ENCODE assay signal across 8 cellular contexts in genomic region chr17:9644910-9645751, GRCh38. TPM values are rescaled to one million over a fixed set of nuclear protein-coding genes. Genes with fewer than 3 reads are reported as not detected.
DNase-seq lines count a peak whose midpoint lies in the region; TF ChIP-seq lines count a peak whose summit lies in the region.

Gene USP43 (plus strand): TSS chr17:9645517. CDS start chr17:9645633, 116 bp downstream.

- H3K9me3 ChIP-seq in DOHH2 (ENCODE audit: control insufficient read depth, insufficient read depth, low read length) (no peaks in the 10 kb centered on the region), endocrine pancreas (ENCODE audit: control insufficient read depth, low read length) (no peaks in the 10 kb centered on the region), muscle layer of colon (ENCODE audit: low read length) (no peaks in the 10 kb centered on the region)

- H3K4me1 Mint-ChIP-seq in T-helper 2 cell treated with Interferon-gamma antibody and Interleukin-4, amounts not matched to agents 5 μg/mL and 100 μg/mL, for 36 hours (ENCODE audit: low read depth): peaks cover 9% of the 10 kb centered on the region

- H3K9ac ChIP-seq in endocrine pancreas (ENCODE audit: control insufficient read depth, insufficient read depth, low read length) (peak within 1 kb of the TSS; percentile 96), muscle layer of colon (ENCODE audit: low read length) (no peak within 1 kb of the TSS)

- no peak within 1 kb of the TSS for H3K27ac Mint-ChIP-seq in T-helper 2 cell treated with Interferon-gamma antibody and Interleukin-4, amounts not matched to agents 5 μg/mL and 100 μg/mL, for 36 hours

- H3K79me2 ChIP-seq in DOHH2 (ENCODE audit: control insufficient read depth, low read length): no peaks in the 10 kb centered on the region

- H3K4me1 ChIP-seq in DOHH2 (ENCODE audit: control insufficient read depth, low read length) (peaks cover 11% of the 10 kb centered on the region), endocrine pancreas (ENCODE audit: control insufficient read depth, insufficient read depth, low read length) (peaks cover 7% of the 10 kb centered on the region), muscle layer of colon (ENCODE audit: insufficient read depth, low read length) (peaks cover 7% of the 10 kb centered on the region)

- H3F3A ChIP-seq in DOHH2 (ENCODE audit: control insufficient read depth, insufficient read depth): no peaks in the 10 kb centered on the region

- peaks cover 44% of the 10 kb centered on the region for H3K27me3 Mint-ChIP-seq in T-helper 2 cell treated with Interferon-gamma antibody and Interleukin-4, amounts not matched to agents 5 μg/mL and 100 μg/mL, for 36 hours (ENCODE audit: low read depth)

- H3K36me3 ChIP-seq in DOHH2 (ENCODE audit: control insufficient read depth, low read length) (no peaks in the 10 kb centered on the region), endocrine pancreas (ENCODE audit: control insufficient read depth, insufficient read depth, low read length) (no peaks in the 10 kb centered on the region), muscle layer of colon (ENCODE audit: insufficient read depth, low read length) (no peaks in the 10 kb centered on the region)

- H3K27ac ChIP-seq in DOHH2 (ENCODE audit: low read depth, low read length) (no peak within 1 kb of the TSS), muscle layer of colon (ENCODE audit: low read depth, low read length) (no peak within 1 kb of the TSS)

- peak within 1 kb of the TSS; percentile 96 for H3K4me2 ChIP-seq in DOHH2 (ENCODE audit: low read length)

- H3K27me3 ChIP-seq in DOHH2 (ENCODE audit: control insufficient read depth, low read length) (peaks cover 20% of the 10 kb centered on the region), endocrine pancreas (ENCODE audit: control insufficient read depth, insufficient read depth, low read length) (no peaks in the 10 kb centered on the region), muscle layer of colon (ENCODE audit: control insufficient read depth in 1 of 2, insufficient read depth in 2 of 2, low read length in 2 of 2) (peaks cover 16 to 40% of the 10 kb centered on the region in 2 donors)

- DNase-seq in HT-29 (ENCODE audit: low spot score) (peak; percentile 72), ureter (ENCODE audit: low spot score) (peak; percentile 59), middle frontal gyrus (ENCODE audit: extremely low spot score, low spot score) (no peak), cortex of kidney (lab: John Stamatoyannopoulos, UW) (no peak)
- DNase-seq in T-helper 2 cell treated with Interferon-gamma antibody and Interleukin-4, amounts not matched to agents 5 μg/mL and 100 μg/mL, for 36 hours (ENCODE audit: low spot score): peak; percentile 9

- H3K4me3 Mint-ChIP-seq in T-helper 2 cell treated with Interferon-gamma antibody and Interleukin-4, amounts not matched to agents 5 μg/mL and 100 μg/mL, for 36 hours: peak within 1 kb of the TSS; percentile 80

- H3K9me2 ChIP-seq in DOHH2 (replicated peaks; ENCODE audit: control insufficient read depth, low read length): no peaks in the 10 kb centered on the region

- no peaks in the 10 kb centered on the region for H3K9me3 Mint-ChIP-seq in T-helper 2 cell treated with Interferon-gamma antibody and Interleukin-4, amounts not matched to agents 5 μg/mL and 100 μg/mL, for 36 hours

- H4K20me1 ChIP-seq in DOHH2 (ENCODE audit: control insufficient read depth, insufficient read depth, low read depth, low read length): no peaks in the 10 kb centered on the region

- H3K4me3 ChIP-seq in DOHH2 (ENCODE audit: low read length): peak within 1 kb of the TSS; percentile 82
- peak within 1 kb of the TSS; percentile 68 for H3K4me3 ChIP-seq in endocrine pancreas (ENCODE audit: control insufficient read depth, insufficient read depth, low read length)
- H3K4me3 ChIP-seq in muscle layer of colon (ENCODE audit: low read depth in 1 of 2, low read length in 2 of 2): peak within 1 kb of the TSS; percentile 46 to 49

- H3K36me3 Mint-ChIP-seq in T-helper 2 cell treated with Interferon-gamma antibody and Interleukin-4, amounts not matched to agents 5 μg/mL and 100 μg/mL, for 36 hours (ENCODE audit: low read depth): no peaks in the 10 kb centered on the region

- no peak for TF ChIP-seq CTCF in DOHH2 (IDR thresholded peaks at IDR 0.05; ENCODE audit: low read depth, low read length, poor library complexity, severe bottlenecking)

RNA-seq across cellular contexts. Expression of gene USP43, which starts in this region (rescaled TPM):
- 13.6 and 21.7 TPM in 2 replicates for total RNA-seq in HT-29 (2014; rRNA removed; shearing (Covaris generic))
- 7.6 TPM for total RNA-seq in ureter

Comparison
In these comparisons a context has a peak if more than half of its experiments do, and no peak if none do; other contexts are left out.
1. DNase-seq: peak in HT-29 (single experiment), T-helper 2 cell treated with Interferon-gamma antibody and Interleukin-4, amounts not matched to agents 5 μg/mL and 100 μg/mL, for 36 hours (single experiment) and ureter (single experiment); none in middle frontal gyrus (single experiment) and cortex of kidney (single experiment).
2. Peak in every context shown above with its lines, with median percentiles within 50 percentile points of each other: H3K4me3 ChIP-seq.